1 cellular context compared by ENCODE assay signal in the genomic region with DNA sequence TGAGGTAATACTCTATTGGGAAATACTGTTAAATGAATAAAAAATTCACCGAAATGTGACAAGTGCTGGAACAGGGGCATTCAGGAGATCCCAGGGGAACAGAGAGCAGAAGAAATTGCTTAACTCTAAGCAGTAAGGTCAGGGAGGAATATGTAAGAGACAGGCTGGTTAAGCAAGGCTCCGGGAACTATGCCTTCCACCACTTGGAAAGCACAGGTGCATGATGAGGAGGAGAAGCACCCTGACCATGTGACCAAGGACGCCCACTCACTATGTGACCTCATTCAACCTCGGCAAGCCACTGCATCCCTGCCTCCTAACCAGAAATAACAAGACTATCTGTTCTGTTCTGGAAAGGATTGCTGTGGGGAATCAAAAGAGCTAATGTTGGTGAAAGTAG.
TF ChIP-seq lines count a peak whose summit lies in the region.

No MANE protein-coding gene starts in this region.

TF ChIP-seq in H1, 55 proteins besides CTCF, POLR2A, EP300 and RAD21 (continued from another document):
- TF ChIP-seq ATF2 (IDR thresholded peaks at IDR 0.05; ENCODE audit: low read length) (no peak), YY1 (IDR thresholded peaks at IDR 0.05; ENCODE audit: low read depth, low read length) (no peak), TAF1 (IDR thresholded peaks at IDR 0.05; ENCODE audit: low read depth, low read length) (no peak), SP2 (IDR thresholded peaks at IDR 0.05; ENCODE audit: low read length) (no peak), CBX8 (IDR thresholded peaks at IDR 0.05; ENCODE audit: borderline replicate concordance, low read depth, low read length) (no peak), MAX (IDR thresholded peaks at IDR 0.05) (no peak), KDM1A (IDR thresholded peaks at IDR 0.05; ENCODE audit: borderline replicate concordance, low read length) (no peak), CTBP2 (IDR thresholded peaks at IDR 0.05; ENCODE audit: borderline replicate concordance, insufficient read depth, insufficient read length, low read length) (no peak), BRCA1 (IDR thresholded peaks at IDR 0.05; ENCODE audit: low read depth, low read length) (no peak), KDM4A (IDR thresholded peaks at IDR 0.05; ENCODE audit: low read depth, low read length, severe bottlenecking) (no peak), SP4 (IDR thresholded peaks at IDR 0.05; ENCODE audit: low read length) (no peak)
- TF ChIP-seq, protein P1, sequence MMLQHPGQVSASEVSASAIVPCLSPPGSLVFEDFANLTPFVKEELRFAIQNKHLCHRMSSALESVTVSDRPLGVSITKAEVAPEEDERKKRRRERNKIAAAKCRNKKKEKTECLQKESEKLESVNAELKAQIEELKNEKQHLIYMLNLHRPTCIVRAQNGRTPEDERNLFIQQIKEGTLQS (IDR thresholded peaks at IDR 0.05; ENCODE audit: insufficient read depth, low read depth, low read length), result no peak
